25 cellular contexts compared by ENCODE assay signal in genomic region chr6:111070407-111070743, GRCh38.
"Had no signal": no experiment of that assay in that cellular context is flagged by ENCODE, and none has a peak within 500 bp of the region (broad histone marks: within the 10 kb centered on the region; RNA-seq: fewer than 3 reads in every experiment).

No MANE protein-coding gene starts in this region.

- H3K36me3 Mint-ChIP-seq: activated naive CD4-positive, alpha-beta T cell treated with anti-CD3 and anti-CD28 coated beads, Interleukin-2, amount 50 U/mL, for 24 hours; brain had no signal

- H3K9me3 ChIP-seq: Peyer's patch, SJCRH30, SK-N-SH had no signal

- H3K27ac Mint-ChIP-seq: activated CD4-positive, alpha-beta memory T cell treated with anti-CD3 and anti-CD28 coated beads, Interleukin-2, amount 10 ng/mL, durations not matched to agents 7 days and 5 days; activated CD4-positive, alpha-beta T cell treated with anti-CD3 and anti-CD28 coated beads for 36 hours; activated naive CD4-positive, alpha-beta T cell treated with anti-CD3 and anti-CD28 coated beads, Interleukin-2, amount 50 U/mL, for 24 hours; brain had no signal

- H3K27me3 ChIP-seq: Peyer's patch, SJCRH30 had no signal

- H3K4me3 Mint-ChIP-seq: activated CD4-positive, alpha-beta memory T cell treated with anti-CD3 and anti-CD28 coated beads, Interleukin-2, amount 10 ng/mL, durations not matched to agents 7 days and 5 days; activated CD4-positive, alpha-beta T cell treated with anti-CD3 and anti-CD28 coated beads for 36 hours; activated naive CD4-positive, alpha-beta T cell treated with anti-CD3 and anti-CD28 coated beads, Interleukin-2, amount 50 U/mL, for 24 hours; brain had no signal

- H3K27ac ChIP-seq: Peyer's patch, RWPE1, SJCRH30, WERI-Rb-1 had no signal

- DNase-seq: activated CD4-positive, alpha-beta memory T cell treated with anti-CD3 and anti-CD28 coated beads, Interleukin-2, amount 10 ng/mL, durations not matched to agents 7 days and 5 days; activated CD4-positive, alpha-beta T cell treated with anti-CD3 and anti-CD28 coated beads for 36 hours; activated CD4-positive, alpha-beta T cell treated with anti-CD3 and anti-CD28 coated beads, Interleukin-2, amount 50 U/mL, for 1 hour; activated CD8-positive, alpha-beta memory T cell treated with anti-CD3 and anti-CD28 coated beads, Interleukin-2, amount 50 U/mL, for 48 hours; activated effector memory CD4-positive, alpha-beta T cell treated with Interleukin-2 at 50 U/mL for 16 hours; activated naive CD4-positive, alpha-beta T cell; activated T-cell treated with anti-CD3 and anti-CD28 coated beads, Interleukin-2, amount 50 U/mL, for 1 hour; Kasumi-1; KBM-7; NCI-H1048; NCI-H1417; NCI-H1694; NCI-H2107; NCI-H510A treated with DMSO at 0.1 percent for 48 hours; NCI-H69; NK-92 treated with Interleukin-12 subunit alpha and Interleukin-12 subunit beta, amount 100 ng/mL, for 24 hours; Peyer's patch; Right ventricle myocardium superior; SJCRH30; SK-N-SH; T-helper 1 cell; WERI-Rb-1 had no signal

- H3K9me3 Mint-ChIP-seq: activated CD4-positive, alpha-beta memory T cell treated with anti-CD3 and anti-CD28 coated beads, Interleukin-2, amount 10 ng/mL, durations not matched to agents 7 days and 5 days; activated naive CD4-positive, alpha-beta T cell treated with anti-CD3 and anti-CD28 coated beads, Interleukin-2, amount 50 U/mL, for 24 hours had no signal

- H3K36me3 ChIP-seq: Peyer's patch, SJCRH30, WERI-Rb-1 had no signal

- H3K4me3 ChIP-seq: Peyer's patch, SJCRH30 had no signal

- H3K4me1 ChIP-seq: Peyer's patch, SJCRH30 had no signal

- H3K4me1 Mint-ChIP-seq: activated CD4-positive, alpha-beta memory T cell treated with anti-CD3 and anti-CD28 coated beads, Interleukin-2, amount 10 ng/mL, durations not matched to agents 7 days and 5 days; activated CD4-positive, alpha-beta T cell treated with anti-CD3 and anti-CD28 coated beads for 36 hours; brain had no signal
